Comparison of ENCODE assay signal across 1 cellular context in the genomic region with DNA sequence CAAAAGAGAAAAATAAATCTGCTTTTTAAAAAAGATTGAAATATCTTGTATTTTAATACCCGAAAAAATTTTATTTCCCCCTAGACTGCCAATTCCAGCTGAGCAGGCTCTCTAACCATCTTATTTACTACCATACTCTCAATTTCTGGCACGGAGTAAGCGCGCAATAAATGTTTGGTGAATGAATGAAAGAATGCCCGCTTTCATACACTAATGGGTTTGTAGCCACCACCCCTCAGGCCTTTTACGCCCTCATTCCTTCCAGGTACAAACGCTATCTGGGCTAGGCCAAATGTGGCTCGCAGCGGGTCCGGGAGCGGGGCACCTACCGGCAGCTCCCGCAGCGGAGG.
TF ChIP-seq lines count a peak whose summit lies in the region.

No MANE protein-coding gene starts in this region.

TF ChIP-seq in K562, 482 proteins besides CTCF, POLR2A, EP300 and RAD21:
- TF ChIP-seq ZNF347 (CRISPR knock-in tag; IDR thresholded peaks at IDR 0.05; ENCODE audit: low read depth) (no peak), ZBTB1 (CRISPR knock-in tag; IDR thresholded peaks at IDR 0.05; ENCODE audit: borderline replicate concordance, low read depth) (no peak), CBFA2T2 (conservative IDR thresholded peaks at IDR 0.05) (no peak), TBL1XR1 (IDR thresholded peaks at IDR 0.05; ENCODE audit: low read length in 2 of 2) (no peak), OTX1 (CRISPR knock-in tag; IDR thresholded peaks at IDR 0.05) (no peak), ZNF766 (CRISPR knock-in tag; conservative IDR thresholded peaks at IDR 0.05) (no peak), NCOA4 (IDR thresholded peaks at IDR 0.05; ENCODE audit: partially characterized antibody) (no peak), CCNT2 (IDR thresholded peaks at IDR 0.05; ENCODE audit: borderline replicate concordance, extremely low read depth, insufficient read length, low read depth, low read length) (no peak), ZBTB49 (CRISPR knock-in tag; IDR thresholded peaks at IDR 0.05; ENCODE audit: borderline replicate concordance) (no peak)
- TF ChIP-seq, protein P1, sequence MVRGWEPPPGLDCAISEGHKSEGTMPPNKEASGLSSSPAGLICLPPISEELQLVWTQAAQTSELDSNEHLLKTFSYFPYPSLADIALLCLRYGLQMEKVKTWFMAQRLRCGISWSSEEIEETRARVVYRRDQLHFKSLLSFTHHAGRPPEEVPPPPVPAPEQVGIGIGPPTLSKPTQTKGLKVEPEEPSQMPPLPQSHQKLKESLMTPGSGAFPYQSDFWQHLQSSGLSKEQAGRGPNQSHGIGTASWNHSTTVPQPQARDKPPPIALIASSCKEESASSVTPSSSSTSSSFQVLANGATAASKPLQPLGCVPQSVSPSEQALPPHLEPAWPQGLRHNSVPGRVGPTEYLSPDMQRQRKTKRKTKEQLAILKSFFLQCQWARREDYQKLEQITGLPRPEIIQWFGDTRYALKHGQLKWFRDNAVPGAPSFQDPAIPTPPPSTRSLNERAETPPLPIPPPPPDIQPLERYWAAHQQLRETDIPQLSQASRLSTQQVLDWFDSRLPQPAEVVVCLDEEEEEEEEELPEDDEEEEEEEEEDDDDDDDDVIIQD (CRISPR knock-in tag; IDR thresholded peaks at IDR 0.05) = no peak
